In genomic region chr2:28408764-28409599, GRCh38 we compare ENCODE assay signal across 8 cellular contexts. TPM values are rescaled to one million over a fixed set of nuclear protein-coding genes. Genes with fewer than 3 reads are reported as not detected.
DNase-seq lines count a peak whose midpoint lies in the region; ATAC-seq and TF ChIP-seq lines count a peak whose summit lies in the region.

No MANE protein-coding gene starts in this region.

- H3K9me3 Mint-ChIP-seq in activated CD8-positive, alpha-beta T cell treated with anti-CD3 and anti-CD28 coated beads, Interleukin-2, amount 10 ng/mL, durations not matched to agents 7 days and 5 days (ENCODE audit: insufficient read depth) = no peaks in the 10 kb centered on the region
- H3K9me3 Mint-ChIP-seq in neural progenitor cell = no peaks in the 10 kb centered on the region

- H3K4me1 Mint-ChIP-seq in activated CD8-positive, alpha-beta T cell treated with anti-CD3 and anti-CD28 coated beads, Interleukin-2, amount 10 ng/mL, durations not matched to agents 7 days and 5 days (ENCODE audit: low read depth) = peaks cover 85% of the 10 kb centered on the region
- peaks cover 7% of the 10 kb centered on the region for H3K4me1 Mint-ChIP-seq in neural progenitor cell

- peaks cover 91% of the 10 kb centered on the region for H3K36me3 Mint-ChIP-seq in activated CD8-positive, alpha-beta T cell treated with anti-CD3 and anti-CD28 coated beads, Interleukin-2, amount 10 ng/mL, durations not matched to agents 7 days and 5 days (ENCODE audit: low read depth)
- H3K36me3 Mint-ChIP-seq in neural progenitor cell = peaks cover 6% of the 10 kb centered on the region

- H3F3A ChIP-seq in neural progenitor cell (ENCODE audit: low read depth) = no peaks in the 10 kb centered on the region

- H3K79me2 ChIP-seq in neural progenitor cell (ENCODE audit: low read depth) = no peaks in the 10 kb centered on the region

- TF ChIP-seq CTCF in neural progenitor cell (IDR thresholded peaks at IDR 0.05) = no peak

- H3K4me1 ChIP-seq in neural progenitor cell = peaks cover 5% of the 10 kb centered on the region

- H3K27ac Mint-ChIP-seq in activated CD8-positive, alpha-beta T cell treated with anti-CD3 and anti-CD28 coated beads, Interleukin-2, amount 10 ng/mL, durations not matched to agents 7 days and 5 days = peak overlapping the region; percentile 99
- H3K27ac Mint-ChIP-seq in neural progenitor cell = no peak overlapping the region

- H4K20me1 ChIP-seq in neural progenitor cell (ENCODE audit: low read depth) = no peaks in the 10 kb centered on the region

- peak; percentile 64 for ATAC-seq in HG02759 (IDR thresholded peaks at IDR 0.05; ENCODE audit: unreplicated experiment)
- peak; percentile 76 for ATAC-seq in activated CD8-positive, alpha-beta T cell treated with anti-CD3 and anti-CD28 coated beads, Interleukin-2, amount 10 ng/mL, durations not matched to agents 7 days and 5 days
- peak; percentile 68 for ATAC-seq in esophagus mucosa
- no peak for ATAC-seq in GM21723 (IDR thresholded peaks at IDR 0.05; ENCODE audit: unreplicated experiment)
- no peak for ATAC-seq in GM21381 (IDR thresholded peaks at IDR 0.05; ENCODE audit: unreplicated experiment)

- no peaks in the 10 kb centered on the region for H3K27me3 Mint-ChIP-seq in activated CD8-positive, alpha-beta T cell treated with anti-CD3 and anti-CD28 coated beads, Interleukin-2, amount 10 ng/mL, durations not matched to agents 7 days and 5 days (ENCODE audit: low read depth)
- H3K27me3 Mint-ChIP-seq in neural progenitor cell (ENCODE audit: insufficient read depth, low read depth) = peaks cover 4% of the 10 kb centered on the region

- CTCF ChIA-PET in activated CD8-positive, alpha-beta T cell treated with anti-CD3 and anti-CD28 coated beads, Interleukin-2, amount 10 ng/mL, durations not matched to agents 7 days and 5 days (lab: Charles Lee) = interaction anchor here (0.8 to 1.3 kb wide), 2 partner anchors 10 to 35 kb away, joined by 4 read pairs; no protein-coding TSS in a partner anchor

- no peak overlapping the region for H3K27ac ChIP-seq in neural progenitor cell

- peak overlapping the region; percentile 58 for H3K4me3 Mint-ChIP-seq in activated CD8-positive, alpha-beta T cell treated with anti-CD3 and anti-CD28 coated beads, Interleukin-2, amount 10 ng/mL, durations not matched to agents 7 days and 5 days
- no peak overlapping the region for H3K4me3 Mint-ChIP-seq in neural progenitor cell

- H3K27me3 ChIP-seq in neural progenitor cell = no peaks in the 10 kb centered on the region

- POLR2A ChIA-PET in activated CD8-positive, alpha-beta T cell treated with anti-CD3 and anti-CD28 coated beads, Interleukin-2, amount 10 ng/mL, durations not matched to agents 7 days and 5 days (lab: Charles Lee) = interaction anchor here (0.5 to 4.9 kb wide), 10 partner anchors 8 to 94 kb away, joined by 3 to 31 read pairs (median 4); partner anchors contain the start of gene FOSL2

- no peak overlapping the region for H3K4me2 ChIP-seq in neural progenitor cell

- no peaks in the 10 kb centered on the region for H3K36me3 ChIP-seq in neural progenitor cell

- no peak overlapping the region for H2AFZ ChIP-seq in neural progenitor cell (replicated peaks)

- H3K4me3 ChIP-seq in neural progenitor cell = no peak overlapping the region

- no peak overlapping the region for H3K9ac ChIP-seq in neural progenitor cell

- no peaks in the 10 kb centered on the region for H3K9me3 ChIP-seq in neural progenitor cell (ENCODE audit: low read depth)

- DNase-seq in activated CD8-positive, alpha-beta T cell treated with anti-CD3 and anti-CD28 coated beads, Interleukin-2, amount 10 ng/mL, durations not matched to agents 7 days and 5 days = peak; percentile 90
- peak; percentile 61 for DNase-seq in stimulated activated CD4-positive, alpha-beta T cell treated with anti-CD3 and anti-CD28 coated beads, Interleukin-2, amount 100 ng/mL, for 4 hours (ENCODE audit: low read depth)
- DNase-seq in GF-D8 (lab: John Stamatoyannopoulos, UW) (no peak), neural progenitor cell (ENCODE audit: low spot score) (no peak)

RNA-seq across cellular contexts. Expression of gene FOSL2, which starts 16.3 kb away (rescaled TPM):
- total RNA-seq in activated CD8-positive, alpha-beta T cell treated with anti-CD3 and anti-CD28 coated beads, Interleukin-2, amount 10 ng/mL, durations not matched to agents 7 days and 5 days = 10 to 100 TPM; 37.3 to 40.9 TPM
- total RNA-seq in esophagus mucosa = 166 TPM
- total RNA-seq in neural progenitor cell (ENCODE audit: low replicate concordance) = 1.3 and 3.7 TPM in 2 replicates

Comparison
In these comparisons a context has a peak if more than half of its experiments do, and no peak if none do; other contexts are left out.
1. ATAC-seq: peak in HG02759 (single experiment), activated CD8-positive, alpha-beta T cell treated with anti-CD3 and anti-CD28 coated beads, Interleukin-2, amount 10 ng/mL, durations not matched to agents 7 days and 5 days (single experiment) and esophagus mucosa (single experiment); none in GM21723 (single experiment) and GM21381 (single experiment).
2. DNase-seq: peak in activated CD8-positive, alpha-beta T cell treated with anti-CD3 and anti-CD28 coated beads, Interleukin-2, amount 10 ng/mL, durations not matched to agents 7 days and 5 days (single experiment) and stimulated activated CD4-positive, alpha-beta T cell treated with anti-CD3 and anti-CD28 coated beads, Interleukin-2, amount 100 ng/mL, for 4 hours (single experiment); none in GF-D8 (single experiment) and neural progenitor cell (single experiment).